ENCODE assay signal across 10 cellular contexts in genomic region chr6:56692586-56693245, GRCh38. TPM values are rescaled to one million over a fixed set of nuclear protein-coding genes. Genes with fewer than 3 reads are reported as not detected.
A peak's percentile ranks its signal among the peaks of the same experiment; 100 is the strongest.
DNase-seq lines count a peak whose midpoint lies in the region; ATAC-seq and TF ChIP-seq lines count a peak whose summit lies in the region.
"Had no signal": no experiment of that assay in that cellular context is flagged by ENCODE, and none has a peak within 500 bp of the region (broad histone marks: within the 10 kb centered on the region; RNA-seq: fewer than 3 reads in every experiment).

No MANE protein-coding gene starts in this region.

- no peaks in the 10 kb centered on the region for H3K36me3 Mint-ChIP-seq in activated CD4-positive, alpha-beta T cell treated with anti-CD3 and anti-CD28 coated beads, Interleukin-2, amount 10 ng/mL, durations not matched to agents 24 days and 14 days (ENCODE audit: low read depth)
- peaks cover 15% of the 10 kb centered on the region for H3K36me3 Mint-ChIP-seq in dendritic cell treated with granulocyte-macrophage colony-stimulating factor and Interleukin-4, amounts not matched to agents 40 ng/mL and 50 ng/mL, for 4 days (ENCODE audit: low read depth)
- H3K36me3 Mint-ChIP-seq in mesothelial cell of epicardium = peaks cover 11% of the 10 kb centered on the region

- no peak for TF ChIP-seq CTCF in mesothelial cell of epicardium (IDR thresholded peaks at IDR 0.05; ENCODE audit: unreplicated experiment)
- no peak for TF ChIP-seq CTCF in vagina (IDR thresholded peaks at IDR 0.05)
- no peak for TF ChIP-seq CTCF in BE2C (IDR thresholded peaks at IDR 0.05; ENCODE audit: low read depth, low read length)

- no peak for TF ChIP-seq POLR2A in vagina (IDR thresholded peaks at IDR 0.05)

- H3K4me3 ChIP-seq in vagina (peak overlapping the region in 1 of 2 donors; percentile 27), BE2C (ENCODE audit: low read depth, low read length) (no peak overlapping the region)

- H3K27ac Mint-ChIP-seq in activated CD4-positive, alpha-beta T cell treated with anti-CD3 and anti-CD28 coated beads, Interleukin-2, amount 10 ng/mL, durations not matched to agents 24 days and 14 days = no peak overlapping the region
- peak overlapping the region; percentile 70 for H3K27ac Mint-ChIP-seq in dendritic cell treated with granulocyte-macrophage colony-stimulating factor and Interleukin-4, amounts not matched to agents 40 ng/mL and 50 ng/mL, for 4 days
- H3K27ac Mint-ChIP-seq in mesothelial cell of epicardium = peak overlapping the region; percentile 60

- H3K36me3 ChIP-seq in vagina (no peaks in the 10 kb centered on the region), BE2C (no peaks in the 10 kb centered on the region)

- no peak overlapping the region for H3K4me3 Mint-ChIP-seq in activated CD4-positive, alpha-beta T cell treated with anti-CD3 and anti-CD28 coated beads, Interleukin-2, amount 10 ng/mL, durations not matched to agents 24 days and 14 days
- peak overlapping the region; percentile 44 for H3K4me3 Mint-ChIP-seq in dendritic cell treated with granulocyte-macrophage colony-stimulating factor and Interleukin-4, amounts not matched to agents 40 ng/mL and 50 ng/mL, for 4 days
- H3K4me3 Mint-ChIP-seq in mesothelial cell of epicardium = peak overlapping the region; percentile 5

- H3K9me3 Mint-ChIP-seq in activated CD4-positive, alpha-beta T cell treated with anti-CD3 and anti-CD28 coated beads, Interleukin-2, amount 10 ng/mL, durations not matched to agents 24 days and 14 days = no peaks in the 10 kb centered on the region
- H3K9me3 Mint-ChIP-seq in dendritic cell treated with granulocyte-macrophage colony-stimulating factor and Interleukin-4, amounts not matched to agents 40 ng/mL and 50 ng/mL, for 4 days = no peaks in the 10 kb centered on the region
- H3K9me3 Mint-ChIP-seq in mesothelial cell of epicardium = no peaks in the 10 kb centered on the region

- no peaks in the 10 kb centered on the region for H3K9me3 ChIP-seq in vagina
- no peaks in the 10 kb centered on the region for H3K9me3 ChIP-seq in BE2C

- H3K4me1 ChIP-seq in vagina = peaks cover 15% of the 10 kb centered on the region
- H3K4me1 ChIP-seq in BE2C = no peaks in the 10 kb centered on the region

- DNase-seq in activated CD4-positive, alpha-beta T cell treated with anti-CD3 and anti-CD28 coated beads, Interleukin-2, amount 10 ng/mL, durations not matched to agents 24 days and 14 days = peak; percentile 34
- no peak for DNase-seq in activated CD4-positive, alpha-beta T cell treated with anti-CD3 and anti-CD28 coated beads, Interleukin-2, amount 50 U/mL, for 48 hours
- DNase-seq in mesothelial cell of epicardium (ENCODE audit: low spot score in 2 of 2, unreplicated experiment in 2 of 2) = no peak
- DNase-seq in vagina (ENCODE audit: extremely low spot score in 2 of 2) = no peak
- DNase-seq in BE2C = no peak
- no peak for DNase-seq in RPMI8226
- DNase-seq: NCI-H1436 treated with DMSO at 0.1 percent for 48 hours had no signal

- peaks cover 11% of the 10 kb centered on the region for H3K27me3 Mint-ChIP-seq in activated CD4-positive, alpha-beta T cell treated with anti-CD3 and anti-CD28 coated beads, Interleukin-2, amount 10 ng/mL, durations not matched to agents 24 days and 14 days
- H3K27me3 Mint-ChIP-seq in dendritic cell treated with granulocyte-macrophage colony-stimulating factor and Interleukin-4, amounts not matched to agents 40 ng/mL and 50 ng/mL, for 4 days = no peaks in the 10 kb centered on the region
- H3K27me3 Mint-ChIP-seq in mesothelial cell of epicardium (ENCODE audit: low read depth) = no peaks in the 10 kb centered on the region

- intact Hi-C loops in activated CD4-positive, alpha-beta T cell treated with anti-CD3 and anti-CD28 coated beads, Interleukin-2, amount 10 ng/mL, durations not matched to agents 24 days and 14 days (cut with micrococcal nuclease) = no loop called here
- intact Hi-C loops in dendritic cell treated with granulocyte-macrophage colony-stimulating factor and Interleukin-4, amounts not matched to agents 40 ng/mL and 50 ng/mL, for 4 days (cut with micrococcal nuclease) = no loop called here
- intact Hi-C loops in vagina (cut with DNase I) = no loop called here

- H3K27ac ChIP-seq in vagina = peak overlapping the region; percentile 71
- H3K27ac ChIP-seq: C4-2B had no signal

- H3K4me1 Mint-ChIP-seq in activated CD4-positive, alpha-beta T cell treated with anti-CD3 and anti-CD28 coated beads, Interleukin-2, amount 10 ng/mL, durations not matched to agents 24 days and 14 days = no peaks in the 10 kb centered on the region
- H3K4me1 Mint-ChIP-seq in dendritic cell treated with granulocyte-macrophage colony-stimulating factor and Interleukin-4, amounts not matched to agents 40 ng/mL and 50 ng/mL, for 4 days (ENCODE audit: low read depth) = peaks cover 22% of the 10 kb centered on the region
- H3K4me1 Mint-ChIP-seq in mesothelial cell of epicardium = peaks cover 25% of the 10 kb centered on the region

- H3K27me3 ChIP-seq in vagina (no peaks in the 10 kb centered on the region), BE2C (no peaks in the 10 kb centered on the region)

- ATAC-seq in HG02884 (IDR thresholded peaks at IDR 0.05; ENCODE audit: unreplicated experiment) = no peak

RNA-seq across cellular contexts. Expression of gene DST, which starts 50.0 kb away (rescaled TPM):
- 8.0 and 8.1 TPM in 2 replicates for total RNA-seq in activated CD4-positive, alpha-beta T cell treated with anti-CD3 and anti-CD28 coated beads, Interleukin-2, amount 10 ng/mL, durations not matched to agents 24 days and 14 days
- total RNA-seq in mesothelial cell of epicardium = 302 to 317 TPM (median 306 TPM) in 3 replicates
- total RNA-seq in vagina = 460 TPM
- polyA plus RNA-seq in BE2C (2012; ENCODE audit: insufficient read depth, insufficient read length, low read depth) = 91.0 TPM

Comparison
In these comparisons a context has a peak if more than half of its experiments do, and no peak if none do; other contexts are left out.
1. RNA of gene DST, which starts 50.0 kb away (total RNA-seq): 460 TPM in vagina (single experiment) and 302 to 317 TPM in mesothelial cell of epicardium; 8.0 to 8.1 TPM in activated CD4-positive, alpha-beta T cell treated with anti-CD3 and anti-CD28 coated beads, Interleukin-2, amount 10 ng/mL, durations not matched to agents 24 days and 14 days; every median in the first group is over 10 times any median in the second.